Comparison of ENCODE assay signal across 21 cellular contexts in genomic region chr2:64952896-64953482, GRCh38. TPM values are rescaled to one million over a fixed set of nuclear protein-coding genes. Genes with fewer than 3 reads are reported as not detected.
DNase-seq lines count a peak whose midpoint lies in the region; ATAC-seq and TF ChIP-seq lines count a peak whose summit lies in the region.
"Had no signal": no experiment of that assay in that cellular context is flagged by ENCODE, and none has a peak within 500 bp of the region (broad histone marks: within the 10 kb centered on the region; RNA-seq: fewer than 3 reads in every experiment).

No MANE protein-coding gene starts in this region.

- peak overlapping the region; percentile 57 for H3K27ac Mint-ChIP-seq in chondrocyte (ENCODE audit: unreplicated experiment)
- H3K27ac Mint-ChIP-seq: activated B cell treated with CpG ODN at 0.5 μM for 24 hours; stimulated activated memory B cell treated with anti-CD40 and anti-IgM and Interleukin-4, amounts not matched to agents 10 μg/mL and 1 μg/mL and 100 μg/mL, for 72 hours had no signal

- H3K4me1 Mint-ChIP-seq in chondrocyte (ENCODE audit: low read depth) = peaks cover 15% of the 10 kb centered on the region

- no peak overlapping the region for H3K9ac ChIP-seq in PC-3 (ENCODE audit: low read length)

- H3K4me3 ChIP-seq in PC-3 (ENCODE audit: low read length) (no peak overlapping the region), vagina (no peak overlapping the region)
- H3K4me3 ChIP-seq: coronary artery, gastroesophageal sphincter, SJCRH30 had no signal

- no peaks in the 10 kb centered on the region for H3K79me2 ChIP-seq in PC-3 (ENCODE audit: low read length)

- H2AFZ ChIP-seq in PC-3 (ENCODE audit: low read length) = no peak overlapping the region

- no peaks in the 10 kb centered on the region for H3K9me2 ChIP-seq in PC-3 (replicated peaks; ENCODE audit: low read length)

- intact Hi-C loops in PC-3 (cut with micrococcal nuclease) (no loop called here), vagina (cut with DNase I) (no loop called here)

- no peaks in the 10 kb centered on the region for H4K20me1 ChIP-seq in PC-3 (ENCODE audit: low read length)

- H3K36me3 Mint-ChIP-seq in chondrocyte (ENCODE audit: low read depth) = no peaks in the 10 kb centered on the region

- no TSS peak for BruUV-seq in PC-3 (replicated peaks; lab: Mats Ljungman, UMichigan)

- peaks cover 4% of the 10 kb centered on the region for H3K9me3 Mint-ChIP-seq in chondrocyte (ENCODE audit: low read depth)

- peaks cover 13% of the 10 kb centered on the region for H3K4me1 ChIP-seq in PC-3 (ENCODE audit: insufficient read depth, low read length)
- peaks cover 24% of the 10 kb centered on the region for H3K4me1 ChIP-seq in vagina
- H3K4me1 ChIP-seq: gastroesophageal sphincter, SJCRH30 had no signal

- no peak for TF ChIP-seq POLR2A in vagina (IDR thresholded peaks at IDR 0.05)

- peak; percentile 100 for ATAC-seq in PC-3
- no peak for ATAC-seq in HG03280 (IDR thresholded peaks at IDR 0.05; ENCODE audit: unreplicated experiment)
- ATAC-seq: gastroesophageal sphincter; stimulated activated memory B cell treated with anti-CD40 and anti-IgM and Interleukin-4, amounts not matched to agents 10 μg/mL and 1 μg/mL and 100 μg/mL, for 72 hours had no signal

- no peaks in the 10 kb centered on the region for H3K27me3 Mint-ChIP-seq in chondrocyte (ENCODE audit: low read depth)
- H3K27me3 Mint-ChIP-seq: activated B cell treated with CpG ODN at 0.5 μM for 24 hours; stimulated activated memory B cell treated with anti-CD40 and anti-IgM and Interleukin-4, amounts not matched to agents 10 μg/mL and 1 μg/mL and 100 μg/mL, for 72 hours had no signal

- CTCF ChIA-PET in PC-3 (lab: Charles Lee) = no interaction called here

- DNase-seq in COLO829 (ENCODE audit: low spot score) = peak; percentile 85
- DNase-seq in PC-3 = peak; percentile 86
- DNase-seq in chondrocyte (ENCODE audit: low spot score) = no peak
- DNase-seq in kidney tubule cell (ENCODE audit: low spot score) = peak; percentile 16
- DNase-seq in vagina (ENCODE audit: extremely low spot score in 2 of 2) = no peak
- no peak for DNase-seq in NCI-H1930 (lab: John Stamatoyannopoulos, UW)
- DNase-seq in DMS153 treated with DMSO at 0.1 percent for 48 hours (lab: John Stamatoyannopoulos, UW; ENCODE audit: unreplicated experiment) = no peak
- DNase-seq: activated B cell treated with CpG ODN at 0.5 μM for 24 hours; activated CD8-positive, alpha-beta memory T cell treated with anti-CD3 and anti-CD28 coated beads, Interleukin-2, amount 50 U/mL, for 4 hours; activated naive CD4-positive, alpha-beta T cell treated with anti-CD3 and anti-CD28 coated beads, Interleukin-2, amount 50 U/mL, for 16 hours; C1 segment of cervical spinal cord; kidney glomerular epithelial cell; NCI-H1694 treated with DMSO at 0.1 percent for 48 hours; NCI-H748 treated with DMSO at 0.1 percent for 48 hours; retina; SJCRH30; stimulated activated CD4-positive, alpha-beta T cell treated with anti-CD3 and anti-CD28 coated beads, Interleukin-4, amount 100 ng/mL, for 24 hours had no signal

- H3K36me3 ChIP-seq in PC-3 (ENCODE audit: low read depth, low read length) (no peaks in the 10 kb centered on the region), vagina (no peaks in the 10 kb centered on the region)
- H3K36me3 ChIP-seq: gastroesophageal sphincter, SJCRH30 had no signal

- TF ChIP-seq CTCF in PC-3 (conservative IDR thresholded peaks at IDR 0.05; ENCODE audit: low read depth, low read length) (no peak), chondrocyte (IDR thresholded peaks at IDR 0.05) (no peak), vagina (IDR thresholded peaks at IDR 0.05) (no peak)

- no peaks in the 10 kb centered on the region for H3F3A ChIP-seq in PC-3 (ENCODE audit: low read length, unreplicated experiment)

- H3K4me3 Mint-ChIP-seq in chondrocyte (ENCODE audit: unreplicated experiment) = no peak overlapping the region
- H3K4me3 Mint-ChIP-seq: activated B cell treated with CpG ODN at 0.5 μM for 24 hours; stimulated activated memory B cell treated with anti-CD40 and anti-IgM and Interleukin-4, amounts not matched to agents 10 μg/mL and 1 μg/mL and 100 μg/mL, for 72 hours had no signal

- no peaks in the 10 kb centered on the region for H3K27me3 ChIP-seq in PC-3 (ENCODE audit: low read length)
- H3K27me3 ChIP-seq in vagina = no peaks in the 10 kb centered on the region
- H3K27me3 ChIP-seq: gastroesophageal sphincter, SJCRH30 had no signal

- H3K27ac ChIP-seq in PC-3 (ENCODE audit: low read length) (no peak overlapping the region), vagina (no peak overlapping the region)
- H3K27ac ChIP-seq: coronary artery, gastroesophageal sphincter, SJCRH30 had no signal

- H3K9me3 ChIP-seq in PC-3 (ENCODE audit: low read length) = no peaks in the 10 kb centered on the region
- no peaks in the 10 kb centered on the region for H3K9me3 ChIP-seq in vagina
- H3K9me3 ChIP-seq: gastroesophageal sphincter, SJCRH30 had no signal

- 0 out of 2 replicates have a peak overlapping the region, but pooled peaks have one; percentile 6 for H3K4me2 ChIP-seq in PC-3 (ENCODE audit: low read length)

- POLR2A ChIA-PET in PC-3 (lab: Charles Lee; ENCODE audit: unreplicated experiment) = no interaction called here

RNA-seq across cellular contexts. Expression of gene SLC1A4, which starts 36.2 kb away (rescaled TPM):
- total RNA-seq in PC-3 (2014; rRNA removed) (8.2 and 9.1 TPM in 2 replicates), chondrocyte (40.1 to 139 TPM (median 136 TPM) in 3 replicates), vagina (11.5 TPM)

Comparison
In these comparisons a context has a peak if more than half of its experiments do, and no peak if none do; other contexts are left out.
1. DNase-seq: peak in COLO829 (single experiment), PC-3 (single experiment) and kidney tubule cell (single experiment); none in chondrocyte (single experiment), vagina (0 of 2), NCI-H1930 (0 of 2) and DMS153 treated with DMSO at 0.1 percent for 48 hours (single experiment).